ENCODE assay signal across 21 cellular contexts in the genomic region with DNA sequence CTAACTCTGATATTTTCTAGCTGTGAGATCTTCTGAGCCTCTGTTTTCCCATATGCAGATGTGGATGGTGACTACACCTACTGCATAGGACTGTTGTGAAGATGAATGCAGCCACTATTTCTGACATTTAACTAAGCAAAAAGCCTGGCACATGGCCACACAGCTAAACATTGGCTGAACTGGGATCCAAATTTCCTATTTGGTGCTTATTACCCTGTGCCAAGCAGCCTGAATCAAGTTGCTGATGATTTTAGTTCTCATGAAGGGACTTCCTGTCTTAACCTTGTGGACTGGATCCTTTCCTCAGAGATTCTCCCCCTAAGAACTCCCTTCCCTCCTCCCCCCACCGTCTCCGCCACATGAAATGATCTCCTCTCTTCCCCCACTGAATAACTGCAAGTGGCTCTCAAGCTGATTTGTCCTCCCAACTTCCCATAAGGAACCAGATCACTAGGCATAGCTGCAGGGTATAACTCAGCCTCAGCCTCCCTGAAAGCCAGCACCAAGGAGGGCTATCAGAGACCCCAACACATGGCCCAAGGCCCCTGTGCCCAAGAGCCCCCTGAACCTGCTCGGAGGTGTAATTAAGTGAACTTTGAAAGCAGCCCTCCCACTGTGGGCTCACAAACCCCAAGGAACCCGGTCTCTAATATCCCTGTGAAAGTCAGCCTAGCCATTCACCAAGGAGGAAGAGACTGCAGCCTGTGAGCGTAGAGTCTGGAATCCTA. TPM values are rescaled to one million over a fixed set of nuclear protein-coding genes. Genes with fewer than 3 reads are reported as not detected.
A peak's percentile ranks its signal among the peaks of the same experiment; 100 is the strongest.
DNase-seq lines count a peak whose midpoint lies in the region; ATAC-seq and TF ChIP-seq lines count a peak whose summit lies in the region.
"Had no signal": no experiment of that assay in that cellular context is flagged by ENCODE, and none has a peak within 500 bp of the region (broad histone marks: within the 10 kb centered on the region; RNA-seq: fewer than 3 reads in every experiment).

No MANE protein-coding gene starts in this region.

- no peaks in the 10 kb centered on the region for H3K36me3 Mint-ChIP-seq in activated CD8-positive, alpha-beta memory T cell treated with anti-CD3 and anti-CD28 coated beads, Interleukin-2, amount 10 ng/mL, durations not matched to agents 7 days and 5 days
- H3K36me3 Mint-ChIP-seq: CD8-positive, alpha-beta T cell had no signal

- no peaks in the 10 kb centered on the region for H3K9me3 Mint-ChIP-seq in activated CD8-positive, alpha-beta memory T cell treated with anti-CD3 and anti-CD28 coated beads, Interleukin-2, amount 10 ng/mL, durations not matched to agents 7 days and 5 days (ENCODE audit: low read depth)
- H3K9me3 Mint-ChIP-seq: CD8-positive, alpha-beta T cell had no signal

- H3K4me3 Mint-ChIP-seq in activated CD8-positive, alpha-beta memory T cell treated with anti-CD3 and anti-CD28 coated beads, Interleukin-2, amount 10 ng/mL, durations not matched to agents 7 days and 5 days = no peak overlapping the region
- H3K4me3 Mint-ChIP-seq: CD8-positive, alpha-beta T cell had no signal

- peaks cover 5% of the 10 kb centered on the region for H3K27me3 Mint-ChIP-seq in activated CD8-positive, alpha-beta memory T cell treated with anti-CD3 and anti-CD28 coated beads, Interleukin-2, amount 10 ng/mL, durations not matched to agents 7 days and 5 days

- H3K36me3 ChIP-seq in RWPE2 (ENCODE audit: low read depth) = no peaks in the 10 kb centered on the region
- H3K36me3 ChIP-seq in vagina = no peaks in the 10 kb centered on the region
- H3K36me3 ChIP-seq: BLaER1 treated with 17β-estradiol and CSF1 and Interleukin-3, amounts not matched to agents 10 nM and 100 nM had no signal

- intact Hi-C loops in vagina (cut with DNase I) = no loop called here

- CTCF ChIA-PET in activated CD8-positive, alpha-beta memory T cell treated with anti-CD3 and anti-CD28 coated beads, Interleukin-2, amount 10 ng/mL, durations not matched to agents 7 days and 5 days (lab: Charles Lee) = no interaction called here

- no peak overlapping the region for H3K27ac ChIP-seq in RWPE2 (ENCODE audit: poor library complexity, severe bottlenecking)
- H3K27ac ChIP-seq in vagina = no peak overlapping the region
- H3K27ac ChIP-seq: BLaER1 treated with 17β-estradiol and CSF1 and Interleukin-3, amounts not matched to agents 10 nM and 100 nM; GM23248; HL-60 had no signal

- no peak for ATAC-seq in activated CD8-positive, alpha-beta memory T cell treated with anti-CD3 and anti-CD28 coated beads, Interleukin-2, amount 10 ng/mL, durations not matched to agents 7 days and 5 days
- ATAC-seq in RWPE2 (ENCODE audit: low read depth) = no peak
- ATAC-seq in GM19463 (IDR thresholded peaks at IDR 0.05; ENCODE audit: unreplicated experiment) = no peak
- ATAC-seq: CD8-positive, alpha-beta T cell; HCT116; Panc1; SK-N-SH treated with all-trans-retinoic acid at 6 μM for 48 hours had no signal

- TF ChIP-seq POLR2A in vagina (IDR thresholded peaks at IDR 0.05) = no peak

- H3K27me3 ChIP-seq in RWPE2 (ENCODE audit: insufficient read depth, poor library complexity, severe bottlenecking) (no peaks in the 10 kb centered on the region), vagina (no peaks in the 10 kb centered on the region)
- H3K27me3 ChIP-seq: BLaER1 treated with 17β-estradiol and CSF1 and Interleukin-3, amounts not matched to agents 10 nM and 100 nM had no signal

- no peaks in the 10 kb centered on the region for H3K9me3 ChIP-seq in RWPE2 (ENCODE audit: severe bottlenecking)
- H3K9me3 ChIP-seq in vagina = no peaks in the 10 kb centered on the region
- H3K9me3 ChIP-seq: BLaER1 treated with 17β-estradiol and CSF1 and Interleukin-3, amounts not matched to agents 10 nM and 100 nM had no signal

- H3K4me1 ChIP-seq in RWPE2 (ENCODE audit: insufficient read depth, poor library complexity, severe bottlenecking) (no peaks in the 10 kb centered on the region), vagina (no peaks in the 10 kb centered on the region)

- H3K4me3 ChIP-seq in RWPE2 (ENCODE audit: severe bottlenecking) (no peak overlapping the region), vagina (no peak overlapping the region)
- H3K4me3 ChIP-seq: BLaER1 treated with 17β-estradiol and CSF1 and Interleukin-3, amounts not matched to agents 10 nM and 100 nM; GM23248 had no signal

- TF ChIP-seq CTCF in RWPE2 (IDR thresholded peaks at IDR 0.05; ENCODE audit: poor library complexity, severe bottlenecking) (no peak), vagina (IDR thresholded peaks at IDR 0.05) (no peak)

- no peaks in the 10 kb centered on the region for H3K4me1 Mint-ChIP-seq in activated CD8-positive, alpha-beta memory T cell treated with anti-CD3 and anti-CD28 coated beads, Interleukin-2, amount 10 ng/mL, durations not matched to agents 7 days and 5 days

- DNase-seq in activated CD8-positive, alpha-beta memory T cell treated with anti-CD3 and anti-CD28 coated beads, Interleukin-2, amount 10 ng/mL, durations not matched to agents 7 days and 5 days = peak; percentile 31
- DNase-seq in activated CD8-positive, alpha-beta memory T cell treated with anti-CD3 and anti-CD28 coated beads, Interleukin-2, amount 50 U/mL, for 4 hours = no peak
- DNase-seq in RWPE2 (ENCODE audit: low spot score) = peak; percentile 41
- peak; percentile 40 for DNase-seq in islet precursor cell
- peak; percentile 27 to 58 for DNase-seq in vagina (ENCODE audit: extremely low spot score in 2 of 2)
- DNase-seq in CD1c-positive myeloid dendritic cell (ENCODE audit: extremely low spot score) = no peak
- DNase-seq: ACHN; Calu3; CD8-positive, alpha-beta T cell; DMS153; GM23248; KBM-7; NCI-H1694 treated with DMSO at 0.1 percent for 48 hours; NCI-H2107 had no signal

- no peak overlapping the region for H3K27ac Mint-ChIP-seq in activated CD8-positive, alpha-beta memory T cell treated with anti-CD3 and anti-CD28 coated beads, Interleukin-2, amount 10 ng/mL, durations not matched to agents 7 days and 5 days
- H3K27ac Mint-ChIP-seq: CD8-positive, alpha-beta T cell had no signal

RNA-seq across cellular contexts. Expression of a gene that starts 55.7 kb away (rescaled TPM):
- total RNA-seq in activated CD8-positive, alpha-beta memory T cell treated with anti-CD3 and anti-CD28 coated beads, Interleukin-2, amount 10 ng/mL, durations not matched to agents 7 days and 5 days = under 1 TPM; 0.09 to 0.40 TPM
- 80.5 TPM for total RNA-seq in vagina
- total RNA-seq: NCI-H460 had no signal

Comparison
In these comparisons a context has a peak if more than half of its experiments do, and no peak if none do; other contexts are left out.
1. DNase-seq: peak in activated CD8-positive, alpha-beta memory T cell treated with anti-CD3 and anti-CD28 coated beads, Interleukin-2, amount 10 ng/mL, durations not matched to agents 7 days and 5 days (single experiment), RWPE2 (single experiment), islet precursor cell (single experiment) and vagina (2 of 2); none in activated CD8-positive, alpha-beta memory T cell treated with anti-CD3 and anti-CD28 coated beads, Interleukin-2, amount 50 U/mL, for 4 hours (single experiment) and CD1c-positive myeloid dendritic cell (single experiment).
2. RNA of a gene that starts 55.7 kb away (total RNA-seq): 80.5 TPM in vagina (single experiment); 0.09 to 0.40 TPM in activated CD8-positive, alpha-beta memory T cell treated with anti-CD3 and anti-CD28 coated beads, Interleukin-2, amount 10 ng/mL, durations not matched to agents 7 days and 5 days; every median in the first group is over 10 times any median in the second.